9 cellular contexts compared by ENCODE assay signal in genomic region chr11:125429174-125429707, GRCh38.
DNase-seq lines count a peak whose midpoint lies in the region; ATAC-seq and TF ChIP-seq lines count a peak whose summit lies in the region.
"Had no signal": no experiment of that assay in that cellular context is flagged by ENCODE, and none has a peak within 500 bp of the region (broad histone marks: within the 10 kb centered on the region; RNA-seq: fewer than 3 reads in every experiment).

No MANE protein-coding gene starts in this region.

- no peak overlapping the region for H3K4me3 ChIP-seq in astrocyte of the cerebellum (ENCODE audit: low read depth, low read length)
- H3K4me3 ChIP-seq: BLaER1 treated with 17β-estradiol and CSF1 and Interleukin-3, amounts not matched to agents 10 nM and 100 nM had no signal

- peak; percentile 92 for TF ChIP-seq CTCF in astrocyte of the cerebellum (IDR thresholded peaks at IDR 0.05; ENCODE audit: low read depth, low read length, missing control alignments)

- peak; percentile 12 for DNase-seq in NCI-H1694 treated with DMSO at 0.1 percent for 48 hours (lab: John Stamatoyannopoulos, UW)
- DNase-seq in NCI-H1694 (lab: John Stamatoyannopoulos, UW) = no peak
- DNase-seq in HK-2 (ENCODE audit: unreplicated experiment) = peak; percentile 34
- DNase-seq in SK-MEL-5 (ENCODE audit: low read depth, low spot score) = peak; percentile 70
- peak; percentile 38 for DNase-seq in astrocyte of the cerebellum (ENCODE audit: low read depth)
- peak; percentile 79 for DNase-seq in inferior parietal cortex (ENCODE audit: extremely low spot score)
- peak; percentile 51 to 66 for DNase-seq in stimulated activated CD4-positive, alpha-beta T cell treated with anti-CD3 and anti-CD28 coated beads, Interleukin-2, amount 100 ng/mL, for 24 hours

- in situ Hi-C loops in SK-MEL-5 (cut with HindIII; ENCODE audit: low pct_unique_long_range_greater_than_20kb, low sequenced_read_pairs) (no loop called here), astrocyte of the cerebellum (cut with HindIII; ENCODE audit: low sequenced_read_pairs) (no loop called here)

- no peak for ATAC-seq in GM19452 (IDR thresholded peaks at IDR 0.05; ENCODE audit: unreplicated experiment)
